In the genomic region with DNA sequence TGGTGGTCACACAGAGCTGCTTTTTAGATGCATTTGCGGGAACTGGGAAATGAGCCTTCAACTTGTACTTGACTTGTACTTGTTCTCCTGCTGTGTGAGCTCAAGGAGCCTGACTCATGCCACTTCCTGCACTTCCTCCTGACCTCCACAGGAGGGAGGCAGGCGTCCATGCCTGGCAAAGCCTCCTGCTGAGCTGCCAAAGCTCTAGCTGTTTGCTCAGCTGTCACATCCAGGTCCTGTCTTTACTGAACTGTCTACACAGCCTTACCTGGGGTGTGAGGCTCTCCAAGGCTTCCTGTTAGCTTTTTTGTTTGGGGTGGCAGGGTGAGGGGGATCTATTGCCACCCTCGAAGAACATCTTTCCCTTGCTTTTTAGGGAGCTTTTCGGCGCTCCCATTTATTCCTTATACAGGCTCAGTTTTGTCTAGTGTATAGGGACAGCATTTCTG, we compare ENCODE assay signal across 9 cellular contexts. TPM values are rescaled to one million over a fixed set of nuclear protein-coding genes. Genes with fewer than 3 reads are reported as not detected.
A peak's percentile ranks its signal among the peaks of the same experiment; 100 is the strongest.
DNase-seq lines count a peak whose midpoint lies in the region; ATAC-seq and TF ChIP-seq lines count a peak whose summit lies in the region.
"Had no signal": no experiment of that assay in that cellular context is flagged by ENCODE, and none has a peak within 500 bp of the region (broad histone marks: within the 10 kb centered on the region; RNA-seq: fewer than 3 reads in every experiment).

No MANE protein-coding gene starts in this region.

- H3K4me1 ChIP-seq in uterus = no peaks in the 10 kb centered on the region

- H3K27ac ChIP-seq in uterus = peak overlapping the region in 1 of 2 donors; percentile 8

- H3K36me3 ChIP-seq in MG63 = peaks cover 26% of the 10 kb centered on the region
- no peaks in the 10 kb centered on the region for H3K36me3 ChIP-seq in uterus

- H3K9me3 ChIP-seq in MG63 = no peaks in the 10 kb centered on the region
- H3K9me3 ChIP-seq in uterus = no peaks in the 10 kb centered on the region

- TF ChIP-seq CTCF in fibroblast of villous mesenchyme (IDR thresholded peaks at IDR 0.05; ENCODE audit: insufficient read depth, low read depth, low read length) = peak; percentile 99
- TF ChIP-seq CTCF in uterus (IDR thresholded peaks at IDR 0.05) = peak; percentile 88 to 96 (median 93)

- intact Hi-C loops in uterus (cut with DNase I; ENCODE audit: low total_unique reads) = loop anchor here (10.0 kb wide), 2 partner anchors 143 to 173 kb away; no protein-coding TSS in a partner anchor

- no peaks in the 10 kb centered on the region for H3K27me3 ChIP-seq in MG63
- H3K27me3 ChIP-seq in uterus = no peaks in the 10 kb centered on the region

- DNase-seq in D341Med (ENCODE audit: low spot score) (peak; percentile 88), MG63 (peak; percentile 91), RKO (ENCODE audit: low spot score) (peak; percentile 90), fibroblast of villous mesenchyme (ENCODE audit: low read depth) (peak; percentile 82), occipital lobe (lab: John Stamatoyannopoulos, UW) (peak; percentile 71), uterus (peak; percentile 79 to 81)
- DNase-seq in activated effector memory CD4-positive, alpha-beta T cell treated with Interleukin-2 at 50 U/mL for 16 hours = peak; percentile 41

- peak; percentile 79 for ATAC-seq in GM21576 (IDR thresholded peaks at IDR 0.05; ENCODE audit: unreplicated experiment)

- TF ChIP-seq POLR2A in uterus (IDR thresholded peaks at IDR 0.05) = peak in 1 of 2 donors; percentile 17

- no peak overlapping the region for H3K4me3 ChIP-seq in MG63
- H3K4me3 ChIP-seq in fibroblast of villous mesenchyme (ENCODE audit: low read depth, low read length) = no peak overlapping the region
- no peak overlapping the region for H3K4me3 ChIP-seq in uterus

RNA-seq across cellular contexts. Expression of a gene that starts 6.4 kb away (rescaled TPM):
- total RNA-seq in MG63 (2014; rRNA removed; shearing (Covaris generic); ENCODE audit: low replicate concordance) = not detected in 2 replicates
- total RNA-seq in fibroblast of villous mesenchyme (0.32 and 0.86 TPM in 2 replicates), occipital lobe (not detected), uterus (1 to 10 TPM in 1 of 4 donors, under 1 TPM in 3; 0.29 to 4.7 (median 0.46) TPM)
- total RNA-seq: T-helper 1 cell treated with Interleukin-12 subunit alpha and Interleukin-12 subunit beta and Interleukin-4 antibody, amounts not matched to agents 30 ng/mL and 1 ng/mL, for 36 hours had no signal

RNA-seq across cellular contexts. Expression of a gene that starts 8.3 kb away (rescaled TPM):
- 0.03 TPM in 1 of 2 replicates, not detected in the other for total RNA-seq in MG63 (2014; rRNA removed; shearing (Covaris generic); ENCODE audit: low replicate concordance)
- total RNA-seq in fibroblast of villous mesenchyme (1.7 and 3.5 TPM in 2 replicates), occipital lobe (11.4 TPM), uterus (10 to 100 TPM; 15.9 to 57.1 (median 30.7) TPM)
- total RNA-seq: T-helper 1 cell treated with Interleukin-12 subunit alpha and Interleukin-12 subunit beta and Interleukin-4 antibody, amounts not matched to agents 30 ng/mL and 1 ng/mL, for 36 hours had no signal

RNA-seq across cellular contexts. Expression of a gene that starts 10.1 kb away (rescaled TPM):
- total RNA-seq in MG63 (2014; rRNA removed; shearing (Covaris generic); ENCODE audit: low replicate concordance) = 138 and 139 TPM in 2 replicates
- total RNA-seq in fibroblast of villous mesenchyme = 39.6 and 61.3 TPM in 2 replicates
- 27.6 TPM for total RNA-seq in occipital lobe
- total RNA-seq in uterus = 100 to 1,000 TPM in 2 of 4 donors, 10 to 100 TPM in 2; 52.8 to 103 (median 82.7) TPM

RNA-seq across cellular contexts. Expression of a gene that starts 10.2 kb away (rescaled TPM):
- total RNA-seq in MG63 (2014; rRNA removed; shearing (Covaris generic); ENCODE audit: low replicate concordance) = 2.6 and 2.9 TPM in 2 replicates
- 4.2 and 6.0 TPM in 2 replicates for total RNA-seq in fibroblast of villous mesenchyme
- 8.4 TPM for total RNA-seq in occipital lobe
- total RNA-seq in uterus = 10 to 100 TPM in 2 of 4 donors, 1 to 10 TPM in 1, under 1 TPM in 1; 0.77 to 20.8 (median 7.3) TPM

RNA-seq across cellular contexts. Expression of a gene that starts 34.2 kb away (rescaled TPM):
- total RNA-seq in MG63 (2014; rRNA removed; shearing (Covaris generic); ENCODE audit: low replicate concordance) = 4.8 and 8.8 TPM in 2 replicates
- total RNA-seq in fibroblast of villous mesenchyme = 13.9 and 17.3 TPM in 2 replicates
- 61.6 TPM for total RNA-seq in occipital lobe
- 10 to 100 TPM; 13.2 to 42.6 (median 36.8) TPM for total RNA-seq in uterus

Comparison
In these comparisons a context has a peak if more than half of its experiments do, and no peak if none do; other contexts are left out.
1. DNase-seq: peak in every context shown above with its lines; median percentile 91 in MG63; 90 in RKO; 88 in D341Med; 82 in fibroblast of villous mesenchyme; 80 in uterus; 71 in occipital lobe; 41 in activated effector memory CD4-positive, alpha-beta T cell treated with Interleukin-2 at 50 U/mL for 16 hours.